Comparison of ENCODE assay signal across 10 cellular contexts in the genomic region with DNA sequence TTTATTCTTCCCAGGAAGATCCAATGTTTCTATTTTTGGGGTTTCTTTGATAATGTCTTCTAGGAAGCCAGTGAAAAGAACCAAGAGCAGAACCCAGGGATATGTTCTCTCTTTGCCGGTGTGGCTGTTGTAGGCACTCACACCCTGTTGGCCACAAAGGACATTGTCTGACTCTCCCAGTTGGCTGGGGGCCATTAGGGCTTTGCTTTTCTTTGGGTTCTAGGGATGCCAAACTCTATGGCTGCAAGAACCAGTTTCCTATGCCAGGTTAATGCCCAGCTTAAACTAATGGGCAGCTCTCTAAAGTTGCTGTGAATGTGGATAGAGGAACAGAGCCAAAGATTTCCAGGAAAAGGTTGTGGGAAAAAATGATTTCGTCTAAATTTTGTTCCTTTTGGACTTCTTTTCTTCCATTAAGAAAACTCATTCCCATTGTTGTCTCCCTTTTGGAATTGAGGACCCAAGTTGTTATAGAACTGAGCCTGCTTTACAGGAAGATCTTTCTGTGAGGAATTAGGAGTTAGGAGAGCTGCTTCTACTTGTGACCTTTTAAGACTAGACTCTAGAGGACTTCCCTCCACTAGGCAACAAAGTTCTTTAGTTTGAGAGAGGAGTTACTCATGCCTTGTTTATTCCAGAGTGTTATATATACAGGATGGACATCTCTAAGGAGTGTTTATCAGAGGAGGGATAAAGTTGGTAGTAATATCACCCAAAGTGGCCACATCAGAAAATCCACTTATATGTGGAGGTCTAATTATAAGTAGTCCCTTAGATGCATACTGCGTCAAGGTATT. TPM values are rescaled to one million over a fixed set of nuclear protein-coding genes. Genes with fewer than 3 reads are reported as not detected.
DNase-seq lines count a peak whose midpoint lies in the region; ATAC-seq and TF ChIP-seq lines count a peak whose summit lies in the region.
"Had no signal": no experiment of that assay in that cellular context is flagged by ENCODE, and none has a peak within 500 bp of the region (broad histone marks: within the 10 kb centered on the region; RNA-seq: fewer than 3 reads in every experiment).

No MANE protein-coding gene starts in this region.

- H3K9ac ChIP-seq in adipocyte (ENCODE audit: low read length): peak overlapping the region; percentile 14

- no peaks in the 10 kb centered on the region for H3K27me3 ChIP-seq in adipocyte (replicated peaks; ENCODE audit: control insufficient read depth, insufficient read depth, low read length)
- H3K27me3 ChIP-seq in muscle layer of duodenum (ENCODE audit: low read depth, low read length): no peaks in the 10 kb centered on the region
- no peaks in the 10 kb centered on the region for H3K27me3 ChIP-seq in transverse colon
- H3K27me3 ChIP-seq: Peyer's patch had no signal

- WGBS in transverse colon (ENCODE audit: low coverage in 1 of 2), 2 donors: 65 to 68% methylated on average over 3 of the region's 3 CpGs
- 49 to 58% methylated on average over 3 of the region's 3 CpGs for WGBS in lower leg skin, 2 donors

- TF ChIP-seq CTCF in transverse colon (IDR thresholded peaks at IDR 0.05): no peak
- no peak for TF ChIP-seq CTCF in lower leg skin (IDR thresholded peaks at IDR 0.05)

- H3K9me3 ChIP-seq in adipocyte (ENCODE audit: control insufficient read depth, low read length) (no peaks in the 10 kb centered on the region), muscle layer of duodenum (ENCODE audit: control insufficient read depth in 1 of 2, low read length in 2 of 2) (no peaks in the 10 kb centered on the region), transverse colon (no peaks in the 10 kb centered on the region)
- H3K9me3 ChIP-seq: Peyer's patch had no signal

- H3K36me3 ChIP-seq in adipocyte (ENCODE audit: control insufficient read depth, insufficient read depth, low read length, severe bottlenecking): peaks cover 18% of the 10 kb centered on the region
- H3K36me3 ChIP-seq in muscle layer of duodenum (ENCODE audit: control insufficient read depth in 1 of 2, insufficient read depth in 2 of 2, low read length in 2 of 2): peaks cover 14 to 24% of the 10 kb centered on the region in 2 donors
- H3K36me3 ChIP-seq in transverse colon: peaks cover 0 to 21% (median 5%) of the 10 kb centered on the region in 4 donors

- H3K27ac ChIP-seq in muscle layer of duodenum (ENCODE audit: low read length) (peak overlapping the region; percentile 56), transverse colon (peak overlapping the region; percentile 40 to 68 (median 61))

- H3K4me3 ChIP-seq in adipocyte (ENCODE audit: low read length) (peak overlapping the region; percentile 21), muscle layer of duodenum (ENCODE audit: low read depth in 1 of 2, low read length in 2 of 2) (no peak overlapping the region), transverse colon (no peak overlapping the region), lower leg skin (ENCODE audit: low read depth, poor library complexity, severe bottlenecking) (no peak overlapping the region)
- H3K4me3 ChIP-seq: Peyer's patch had no signal

- no peak for ATAC-seq in HG03520 (IDR thresholded peaks at IDR 0.05; ENCODE audit: unreplicated experiment)

- DNase-seq in adipocyte (ENCODE audit: low read depth): peak; percentile 31
- DNase-seq in fibroblast of peridontal ligament (ENCODE audit: extremely low read depth): peak; percentile 21
- DNase-seq in transverse colon: no peak
- DNase-seq in NCI-H2029 treated with DMSO at 0.1 percent for 48 hours (lab: John Stamatoyannopoulos, UW): no peak
- DNase-seq in lower leg skin (ENCODE audit: low spot score in 2 of 2): no peak
- DNase-seq: amniotic stem cell, kidney, Peyer's patch had no signal

- TF ChIP-seq POLR2A in transverse colon (IDR thresholded peaks at IDR 0.05) (no peak), lower leg skin (IDR thresholded peaks at IDR 0.05) (no peak)

- in situ Hi-C loops in transverse colon (cut with MboI; ENCODE audit: low pct_ligation_motif_present in 1 of 4, low pct_unique_long_range_greater_than_20kb in 1 of 4, low sequenced_read_pairs in 3 of 4): no loop called here

- TF ChIP-seq EP300 in transverse colon (IDR thresholded peaks at IDR 0.05; ENCODE audit: low read depth): no peak

- H3K4me1 ChIP-seq in adipocyte (ENCODE audit: control insufficient read depth, insufficient read depth, low read length) (peaks cover 38% of the 10 kb centered on the region), muscle layer of duodenum (ENCODE audit: control insufficient read depth in 1 of 2, insufficient read depth in 2 of 2, low read length in 2 of 2) (peaks cover 15 to 35% of the 10 kb centered on the region in 2 donors), transverse colon (peaks cover 10 to 48% (median 27%) of the 10 kb centered on the region in 4 donors)

- intact Hi-C loops in transverse colon (cut with DNase I; ENCODE audit: low total_unique reads): no loop called here
- intact Hi-C loops in lower leg skin (cut with DNase I; ENCODE audit: low total_unique reads): no loop called here

RNA-seq across cellular contexts. Expression of gene COPZ1, which starts 13.1 kb away (rescaled TPM):
- total RNA-seq in transverse colon (10 to 100 TPM; 25.8 to 79.6 (median 63.6) TPM), lower leg skin (10 to 100 TPM; 55.6 to 86.5 (median 69.4) TPM)

RNA-seq across cellular contexts. Expression of gene GPR84, which starts 26.2 kb away (rescaled TPM):
- total RNA-seq in transverse colon (not detected), lower leg skin (under 1 TPM in 1 of 4 donors, not detected in 3; 0.42 TPM)
- total RNA-seq: Peyer's patch had no signal

RNA-seq across cellular contexts. Expression of gene NFE2, which starts 37.2 kb away (rescaled TPM):
- total RNA-seq in transverse colon (not detected), lower leg skin (10 to 100 TPM in 2 of 4 donors, 1 to 10 TPM in 2; 2.5 to 18.6 (median 8.1) TPM)
- total RNA-seq: Peyer's patch had no signal

RNA-seq across cellular contexts. Expression of gene ZNF385A, which starts 46.5 kb away (rescaled TPM):
- total RNA-seq in transverse colon (10 to 100 TPM in 1 of 4 donors, 1 to 10 TPM in 3; 1.9 to 17.5 (median 5.7) TPM), lower leg skin (100 to 1,000 TPM in 3 of 4 donors, 10 to 100 TPM in 1; 89.0 to 183 (median 146) TPM)

RNA-seq across cellular contexts. Expression of gene HNRNPA1, which starts 57.5 kb away (rescaled TPM):
- total RNA-seq in transverse colon: 100 to 1,000 TPM; 104 to 747 (median 326) TPM
- 100 to 1,000 TPM; 246 to 840 (median 399) TPM for total RNA-seq in lower leg skin

Comparison
In these comparisons a context has a peak if more than half of its experiments do, and no peak if none do; other contexts are left out.
1. DNase-seq: peak in adipocyte (single experiment) and fibroblast of peridontal ligament (single experiment); none in transverse colon (single experiment), NCI-H2029 treated with DMSO at 0.1 percent for 48 hours (single experiment) and lower leg skin (0 of 2).